In the genomic region with DNA sequence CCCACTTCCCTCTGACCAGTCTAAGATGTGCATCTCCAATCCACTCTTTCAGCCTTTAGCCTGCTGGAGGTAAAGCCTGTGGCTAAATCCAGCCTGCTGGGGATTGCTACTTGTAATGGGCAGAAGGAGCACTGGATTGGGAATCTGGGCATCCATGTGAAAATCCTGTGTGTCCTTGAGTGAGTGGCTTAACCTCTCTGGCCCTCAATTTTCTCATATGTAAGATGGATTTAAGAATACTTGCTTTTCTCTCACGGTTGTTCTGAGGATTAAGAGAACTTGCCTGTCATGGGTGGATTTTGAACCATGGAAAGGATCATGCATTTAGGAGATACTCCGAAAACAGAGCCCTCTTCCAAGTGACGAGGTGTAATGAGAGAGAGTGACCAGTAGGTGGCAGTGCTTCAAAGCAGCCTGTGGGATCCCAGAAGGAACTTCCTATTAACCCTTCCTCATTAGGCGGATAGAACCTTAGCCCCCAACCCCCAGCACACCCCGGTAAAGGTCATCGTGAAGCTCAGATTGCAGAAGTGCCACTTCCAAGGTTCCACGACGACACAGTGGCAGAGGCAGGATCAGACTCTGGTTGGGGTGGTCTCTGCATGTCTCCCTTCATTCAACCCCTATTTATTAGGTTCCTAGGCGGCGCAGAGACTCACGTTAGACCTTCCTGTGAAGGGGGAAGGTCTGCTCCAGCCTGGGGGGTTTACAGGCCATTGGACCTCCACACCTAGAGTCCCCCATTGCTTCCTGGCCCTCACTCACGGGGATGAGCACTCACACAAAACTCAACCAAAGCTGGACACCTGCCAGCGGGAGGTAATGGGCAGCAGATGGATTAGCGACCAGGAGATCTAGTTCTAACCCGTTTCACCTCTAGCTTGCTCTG, we compare ENCODE assay signal across 1 cellular context.
TF ChIP-seq lines count a peak whose summit lies in the region.

No MANE protein-coding gene starts in this region.

TF ChIP-seq in K562, 482 proteins besides CTCF, POLR2A, EP300 and RAD21 (continued from another document):
- TF ChIP-seq ZFP36 (IDR thresholded peaks at IDR 0.05; ENCODE audit: low read depth, low read length, partially characterized antibody) = peak; percentile 79
